ENCODE assay signal across 13 cellular contexts in the genomic region with DNA sequence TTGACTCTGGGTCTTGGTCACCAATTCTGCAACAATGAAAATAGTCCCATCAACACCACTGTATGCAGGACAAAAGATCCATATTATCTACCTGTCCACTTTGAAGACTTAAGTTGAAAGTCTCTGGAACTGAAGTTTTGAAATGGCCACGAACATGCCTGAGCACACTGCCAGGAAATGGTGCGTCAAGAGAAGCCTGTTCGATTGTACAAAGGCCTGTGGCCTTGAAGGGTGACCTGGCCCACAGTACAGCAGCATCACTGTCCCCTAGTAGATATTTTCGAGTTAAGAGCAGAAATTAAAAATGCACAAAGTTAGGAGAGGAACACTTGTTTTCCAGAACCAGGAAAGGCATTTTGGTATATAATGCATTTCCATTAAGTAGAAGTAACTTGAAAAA.
A peak's percentile ranks its signal among the peaks of the same experiment; 100 is the strongest.
DNase-seq lines count a peak whose midpoint lies in the region; TF ChIP-seq lines count a peak whose summit lies in the region.
"Had no signal": no experiment of that assay in that cellular context is flagged by ENCODE, and none has a peak within 500 bp of the region (broad histone marks: within the 10 kb centered on the region; RNA-seq: fewer than 3 reads in every experiment).

No MANE protein-coding gene starts in this region.

- H3K4me1 ChIP-seq in Loucy (ENCODE audit: insufficient read depth, low read length, poor library complexity, severe bottlenecking): peaks cover 11% of the 10 kb centered on the region
- H3K4me1 ChIP-seq in endodermal cell (ENCODE audit: control insufficient read depth, insufficient read depth, low read length): no peaks in the 10 kb centered on the region
- no peaks in the 10 kb centered on the region for H3K4me1 ChIP-seq in colonic mucosa
- H3K4me1 ChIP-seq: HAP-1 had no signal

- H3K4me3 ChIP-seq in Loucy (ENCODE audit: low read length, poor library complexity, severe bottlenecking) (no peak overlapping the region), endodermal cell (ENCODE audit: low read length) (no peak overlapping the region), colonic mucosa (no peak overlapping the region), coronary artery (no peak overlapping the region)
- H3K4me3 ChIP-seq: GM23248, HAP-1 had no signal

- no peaks in the 10 kb centered on the region for H3K9me2 ChIP-seq in Loucy (replicated peaks; ENCODE audit: low read depth, low read length)

- H3K4me1 Mint-ChIP-seq in endodermal cell (peaks cover 14% of the 10 kb centered on the region), nephron progenitor cell (no peaks in the 10 kb centered on the region)

- H3K36me3 Mint-ChIP-seq in endodermal cell (ENCODE audit: low read depth) (peaks cover 21% of the 10 kb centered on the region), nephron progenitor cell (ENCODE audit: low read depth) (peaks cover 11% of the 10 kb centered on the region)

- no peaks in the 10 kb centered on the region for H3K36me3 ChIP-seq in Loucy (ENCODE audit: insufficient read depth, low read length)
- peaks cover 13% of the 10 kb centered on the region for H3K36me3 ChIP-seq in endodermal cell (ENCODE audit: control insufficient read depth, insufficient read depth, low read length)
- H3K36me3 ChIP-seq in colonic mucosa: no peaks in the 10 kb centered on the region
- H3K36me3 ChIP-seq: BE2C, HAP-1 had no signal

- intact Hi-C loops in colonic mucosa (cut with DNase I): no loop called here

- no peaks in the 10 kb centered on the region for H3K27me3 ChIP-seq in Loucy (ENCODE audit: insufficient read depth, low read length, poor library complexity, severe bottlenecking)
- H3K27me3 ChIP-seq in endodermal cell (ENCODE audit: control insufficient read depth, insufficient read depth, low read length, poor library complexity, severe bottlenecking): no peaks in the 10 kb centered on the region
- H3K27me3 ChIP-seq in colonic mucosa: no peaks in the 10 kb centered on the region
- H3K27me3 ChIP-seq: BE2C had no signal

- peak; percentile 16 for DNase-seq in endodermal cell
- no peak for DNase-seq in nephron progenitor cell
- no peak for DNase-seq in colonic mucosa
- DNase-seq in T-helper 2 cell: no peak
- no peak for DNase-seq in RKO (ENCODE audit: low spot score)
- DNase-seq in coronary artery (ENCODE audit: low spot score): no peak
- DNase-seq: C1 segment of cervical spinal cord had no signal

- H3K9ac ChIP-seq in Loucy (ENCODE audit: low read depth, low read length, poor library complexity, severe bottlenecking) (peak overlapping the region; percentile 34), endodermal cell (ENCODE audit: extremely low read depth, low read length, poor library complexity, severe bottlenecking) (no peak overlapping the region), colonic mucosa (ENCODE audit: low read depth in 2 of 2, low read length in 2 of 2) (no peak overlapping the region)
- H3K9ac ChIP-seq: GM23248 had no signal

- TF ChIP-seq CTCF in Loucy (conservative IDR thresholded peaks at IDR 0.05; ENCODE audit: low read length) (no peak), endodermal cell (conservative IDR thresholded peaks at IDR 0.05) (no peak), nephron progenitor cell (IDR thresholded peaks at IDR 0.05) (no peak), colonic mucosa (IDR thresholded peaks at IDR 0.05) (no peak), coronary artery (IDR thresholded peaks at IDR 0.05) (no peak)

- H3K9me3 ChIP-seq in Loucy (ENCODE audit: insufficient read depth, low read depth, low read length) (no peaks in the 10 kb centered on the region), endodermal cell (ENCODE audit: control insufficient read depth, low read length) (no peaks in the 10 kb centered on the region), colonic mucosa (no peaks in the 10 kb centered on the region)
- H3K9me3 ChIP-seq: BE2C, HAP-1 had no signal

- H3K79me2 ChIP-seq in Loucy (ENCODE audit: insufficient read depth, low read length): no peaks in the 10 kb centered on the region

- H3K9me3 Mint-ChIP-seq in endodermal cell (no peaks in the 10 kb centered on the region), nephron progenitor cell (no peaks in the 10 kb centered on the region)
- H3K9me3 Mint-ChIP-seq: CD4-positive, alpha-beta T cell had no signal

- no peaks in the 10 kb centered on the region for H3K27me3 Mint-ChIP-seq in endodermal cell (ENCODE audit: insufficient read depth)
- H3K27me3 Mint-ChIP-seq in nephron progenitor cell (ENCODE audit: low read depth, poor library complexity): no peaks in the 10 kb centered on the region
- H3K27me3 Mint-ChIP-seq: CD4-positive, alpha-beta T cell; IgD-negative memory B cell had no signal

- H3F3A ChIP-seq in Loucy (ENCODE audit: low read depth): no peaks in the 10 kb centered on the region

- WGBS in endodermal cell (ENCODE audit: insufficient coverage in 1 of 2, insufficient read length in 1 of 2), 2 experiments: 94 to 96% methylated on average over 4 of the region's 4 CpGs

- peak overlapping the region; percentile 83 for H2AFZ ChIP-seq in Loucy (ENCODE audit: low read length)
- H2AFZ ChIP-seq: GM23248 had no signal

- H4K20me1 ChIP-seq in Loucy (ENCODE audit: insufficient read depth, low read length, poor library complexity, severe bottlenecking): no peaks in the 10 kb centered on the region

- H3K4me3 Mint-ChIP-seq in endodermal cell: no peak overlapping the region
- H3K4me3 Mint-ChIP-seq in nephron progenitor cell: no peak overlapping the region
- H3K4me3 Mint-ChIP-seq: CD4-positive, alpha-beta T cell; IgD-negative memory B cell had no signal

- H3K27ac Mint-ChIP-seq in endodermal cell (no peak overlapping the region), nephron progenitor cell (peak overlapping the region; percentile 59)
- H3K27ac Mint-ChIP-seq: CD4-positive, alpha-beta T cell; IgD-negative memory B cell had no signal

- H3K27ac ChIP-seq in endodermal cell (ENCODE audit: low read depth, low read length): no peak overlapping the region
- H3K27ac ChIP-seq in colonic mucosa: no peak overlapping the region
- no peak overlapping the region for H3K27ac ChIP-seq in coronary artery
- H3K27ac ChIP-seq: GM23248 had no signal

- no peak overlapping the region for H3K4me2 ChIP-seq in Loucy (ENCODE audit: low read depth, low read length, poor library complexity, severe bottlenecking)
